Comparison of ENCODE assay signal across 9 cellular contexts in genomic region chr4:168630445-168631187, GRCh38.
DNase-seq lines count a peak whose midpoint lies in the region; ATAC-seq and TF ChIP-seq lines count a peak whose summit lies in the region.
"Had no signal": no experiment of that assay in that cellular context is flagged by ENCODE, and none has a peak within 500 bp of the region (broad histone marks: within the 10 kb centered on the region; RNA-seq: fewer than 3 reads in every experiment).

No MANE protein-coding gene starts in this region.

- DNase-seq in ELR (ENCODE audit: low read depth) (peak; percentile 87), RPMI7951 (ENCODE audit: low read depth) (peak; percentile 86), fibroblast of villous mesenchyme (ENCODE audit: low read depth) (peak; percentile 57), psoas muscle (no peak), HuH-7 (ENCODE audit: low spot score) (no peak), activated T-cell treated with anti-CD3 and anti-CD28 coated beads for 4 hours (no peak), NCI-H2171 (lab: John Stamatoyannopoulos, UW) (no peak), putamen (ENCODE audit: low spot score) (no peak)
- DNase-seq: central memory CD4-positive, alpha-beta T cell had no signal

- peak overlapping the region; percentile 77 for H3K27ac ChIP-seq in psoas muscle

- intact Hi-C loops in psoas muscle (cut with DNase I) = loop anchor here (5.0 kb wide), 1 partner anchor 43 kb away; no protein-coding TSS in a partner anchor

- WGBS in psoas muscle, 3 donors = 51 to 69% (median 55%) methylated on average over 12 of the region's 12 CpGs

- no peaks in the 10 kb centered on the region for H3K9me3 ChIP-seq in psoas muscle

- TF ChIP-seq CTCF in fibroblast of villous mesenchyme (IDR thresholded peaks at IDR 0.05; ENCODE audit: insufficient read depth, low read depth, low read length) = no peak
- no peak for TF ChIP-seq CTCF in psoas muscle (IDR thresholded peaks at IDR 0.05)

- H3K36me3 ChIP-seq in psoas muscle (ENCODE audit: insufficient read depth in 1 of 2, low read depth in 1 of 2) = no peaks in the 10 kb centered on the region

- H3K27me3 ChIP-seq in psoas muscle (ENCODE audit: insufficient read depth in 3 of 3, low read length in 2 of 3) = no peaks in the 10 kb centered on the region

- H3K4me1 ChIP-seq in psoas muscle = peaks cover 38% of the 10 kb centered on the region

- ATAC-seq in psoas muscle = peak in 2 of 4 donors; percentile 5 to 25

- peak overlapping the region; percentile 80 for H3K4me3 ChIP-seq in fibroblast of villous mesenchyme (ENCODE audit: low read depth, low read length)
- peak overlapping the region; percentile 85 for H3K4me3 ChIP-seq in psoas muscle

Comparison
In these comparisons a context has a peak if more than half of its experiments do, and no peak if none do; other contexts are left out.
1. DNase-seq: peak in ELR (single experiment), RPMI7951 (single experiment) and fibroblast of villous mesenchyme (single experiment); none in psoas muscle (0 of 2), HuH-7 (single experiment), activated T-cell treated with anti-CD3 and anti-CD28 coated beads for 4 hours (single experiment), NCI-H2171 (single experiment) and putamen (single experiment).